23 cellular contexts compared by ENCODE assay signal in the genomic region with DNA sequence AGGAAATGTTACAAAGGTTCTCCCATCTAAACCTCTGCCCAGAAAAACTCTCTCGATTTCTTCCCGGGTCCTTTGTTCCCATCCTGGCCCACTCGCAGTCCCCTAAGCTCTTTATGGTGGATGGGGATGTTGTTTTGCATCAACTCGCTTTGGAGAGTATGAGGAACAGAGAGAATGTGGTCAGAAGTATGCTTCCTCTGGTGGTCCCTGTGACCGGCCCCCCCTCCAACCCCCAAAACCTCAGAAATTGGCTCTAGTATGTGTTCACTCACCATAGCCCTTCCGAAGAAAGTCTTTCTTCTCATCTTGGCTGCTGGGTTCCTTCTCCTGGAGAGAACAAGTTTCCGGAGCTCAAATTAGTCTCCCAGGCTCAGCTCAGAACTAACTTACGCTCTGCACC. TPM values are rescaled to one million over a fixed set of nuclear protein-coding genes. Genes with fewer than 3 reads are reported as not detected.
A peak's percentile ranks its signal among the peaks of the same experiment; 100 is the strongest.
DNase-seq lines count a peak whose midpoint lies in the region; ATAC-seq and TF ChIP-seq lines count a peak whose summit lies in the region.
"Had no signal": no experiment of that assay in that cellular context is flagged by ENCODE, and none has a peak within 500 bp of the region (broad histone marks: within the 10 kb centered on the region; RNA-seq: fewer than 3 reads in every experiment).

No MANE protein-coding gene starts in this region.

- H3K4me1 Mint-ChIP-seq in activated naive CD8-positive, alpha-beta T cell treated with anti-CD3 and anti-CD28 coated beads for 36 hours = peaks cover 24% of the 10 kb centered on the region
- H3K4me1 Mint-ChIP-seq: activated naive CD4-positive, alpha-beta T cell treated with anti-CD3 and anti-CD28 coated beads, Interleukin-2, amount 50 U/mL, for 24 hours; CD4-positive, CD25-positive, alpha-beta regulatory T cell; endodermal cell had no signal

- no TSS peak for BruUV-seq in IMR-90 (replicated peaks; lab: Mats Ljungman, UMichigan)

- H3K27me3 Mint-ChIP-seq in activated naive CD8-positive, alpha-beta T cell treated with anti-CD3 and anti-CD28 coated beads for 36 hours = no peaks in the 10 kb centered on the region
- H3K27me3 Mint-ChIP-seq: activated naive CD4-positive, alpha-beta T cell treated with anti-CD3 and anti-CD28 coated beads, Interleukin-2, amount 50 U/mL, for 24 hours; CD4-positive, CD25-positive, alpha-beta regulatory T cell had no signal

- no peak overlapping the region for H4K91ac ChIP-seq in IMR-90 (ENCODE audit: insufficient read depth, low read depth, low read length)

- TF ChIP-seq RAD21 in IMR-90 (IDR thresholded peaks at IDR 0.05; ENCODE audit: low read length) = no peak

- TF ChIP-seq CTCF in GM10266 (IDR thresholded peaks at IDR 0.05; ENCODE audit: control insufficient read depth, insufficient read depth, low read depth, missing control alignments) = no peak
- TF ChIP-seq CTCF in IMR-90 (conservative IDR thresholded peaks at IDR 0.05; ENCODE audit: low read depth, low read length) = no peak
- no peak for TF ChIP-seq CTCF in vagina (IDR thresholded peaks at IDR 0.05)

- no peak overlapping the region for H3K18ac ChIP-seq in IMR-90 (ENCODE audit: low read depth, low read length)

- H3K56ac ChIP-seq in IMR-90 (ENCODE audit: extremely low read depth, insufficient read depth, low read length) = no peak overlapping the region

- H2AK9ac ChIP-seq in IMR-90 (replicated peaks; ENCODE audit: low read depth, low read length, poor library complexity) = peak overlapping the region; percentile 63

- no peaks in the 10 kb centered on the region for H3K27me3 ChIP-seq in IMR-90 (ENCODE audit: control insufficient read depth, insufficient read depth, low read length)
- H3K27me3 ChIP-seq in vagina = no peaks in the 10 kb centered on the region

- peak overlapping the region; percentile 54 for H3K4me3 Mint-ChIP-seq in activated naive CD8-positive, alpha-beta T cell treated with anti-CD3 and anti-CD28 coated beads for 36 hours
- H3K4me3 Mint-ChIP-seq: activated naive CD4-positive, alpha-beta T cell treated with anti-CD3 and anti-CD28 coated beads, Interleukin-2, amount 50 U/mL, for 24 hours; activated T-cell treated with anti-CD3 and anti-CD28 coated beads, Interleukin-2, amount 50 U/mL, for 4 hours; endodermal cell; T-helper 2 cell treated with Interferon-gamma antibody and Interleukin-4, amounts not matched to agents 5 μg/mL and 100 μg/mL, for 36 hours; WTC11 had no signal

- ATAC-seq in GM21447 (IDR thresholded peaks at IDR 0.05; ENCODE audit: unreplicated experiment) (peak; percentile 44), IMR-90 (ENCODE audit: low read depth) (no peak), GM18909 (IDR thresholded peaks at IDR 0.05; ENCODE audit: poor library complexity, unreplicated experiment) (no peak)
- ATAC-seq: activated T-cell treated with anti-CD3 and anti-CD28 coated beads, Interleukin-2, amount 50 U/mL, for 4 hours; mucosa of descending colon; Panc1; WTC11 had no signal

- H3K36me3 Mint-ChIP-seq in activated naive CD8-positive, alpha-beta T cell treated with anti-CD3 and anti-CD28 coated beads for 36 hours = peaks cover 9% of the 10 kb centered on the region
- H3K36me3 Mint-ChIP-seq: activated naive CD4-positive, alpha-beta T cell treated with anti-CD3 and anti-CD28 coated beads, Interleukin-2, amount 50 U/mL, for 24 hours; CD4-positive, CD25-positive, alpha-beta regulatory T cell had no signal

- H3K79me1 ChIP-seq in IMR-90 (ENCODE audit: low read depth in 1 of 2, low read length in 2 of 2) = peaks cover 7 to 8% of the 10 kb centered on the region in 2 experiments; a peak in 2 of 4 replicates

- DNase-seq in GM10266 (ENCODE audit: extremely low spot score) = peak; percentile 22
- no peak for DNase-seq in IMR-90
- no peak for DNase-seq in activated naive CD8-positive, alpha-beta T cell treated with anti-CD3 and anti-CD28 coated beads for 36 hours
- no peak for DNase-seq in NCI-H748 (lab: John Stamatoyannopoulos, UW; ENCODE audit: unreplicated experiment)
- DNase-seq in GM19238 (ENCODE audit: insufficient read length, low spot score) = no peak
- no peak for DNase-seq in vagina (ENCODE audit: extremely low spot score in 2 of 2)
- DNase-seq: ACHN; activated T-cell treated with anti-CD3 and anti-CD28 coated beads, Interleukin-2, amount 50 U/mL, for 4 hours; CD4-positive, CD25-positive, alpha-beta regulatory T cell; DMS 273 treated with DMSO at 0.1 percent for 48 hours; endodermal cell; GDM1; HCEC 1CT; left ventricle myocardium inferior; mucosa of descending colon; NCI-H1417 treated with DMSO at 0.1 percent for 48 hours; NCI-H526 had no signal

- H3K9me3 ChIP-seq in IMR-90 (ENCODE audit: control insufficient read depth, insufficient read depth, low read length) = no peaks in the 10 kb centered on the region
- no peaks in the 10 kb centered on the region for H3K9me3 ChIP-seq in vagina
- H3K9me3 ChIP-seq: left ventricle myocardium inferior, mucosa of descending colon had no signal

- no CpG with 5 or more reads among the region's 8 CpGs for WGBS in IMR-90 (ENCODE audit: extremely low coverage in 2 of 2, insufficient read length in 1 of 2), 2 experiments

- POLR2A ChIA-PET in IMR-90 (lab: Charles Lee; ENCODE audit: unreplicated experiment) = no interaction called here

- no peak overlapping the region for H3K14ac ChIP-seq in IMR-90 (replicated peaks; ENCODE audit: low read depth, low read length)

- H4K8ac ChIP-seq in IMR-90 (ENCODE audit: low read depth in 2 of 2, low read length in 2 of 2) = no peak overlapping the region

- no peak overlapping the region for H2AK5ac ChIP-seq in IMR-90 (ENCODE audit: low read depth, low read length)

- no peak overlapping the region for H4K5ac ChIP-seq in IMR-90 (ENCODE audit: low read depth, low read length)

- CTCF ChIA-PET in IMR-90 (lab: Yijun Ruan, JAX) = interaction anchor here (1.2 to 1.5 kb wide), 2 partner anchors 11 to 78 kb away, joined by 3 to 5 read pairs; no protein-coding TSS in a partner anchor

- H3K4ac ChIP-seq in IMR-90 (ENCODE audit: low read depth, low read length) = no peak overlapping the region

- no peak overlapping the region for H2BK120ac ChIP-seq in IMR-90 (ENCODE audit: low read depth, low read length)

- H3K36me3 ChIP-seq in IMR-90 (ENCODE audit: control insufficient read depth, insufficient read depth, low read length) (peaks cover 1% of the 10 kb centered on the region; the same call in 1 of the 2 replicates), vagina (no peaks in the 10 kb centered on the region)

- H2BK15ac ChIP-seq in IMR-90 (ENCODE audit: low read depth, low read length) = no peak overlapping the region

- intact Hi-C loops in IMR-90 (cut with micrococcal nuclease) = no loop called here
- intact Hi-C loops in vagina (cut with DNase I) = no loop called here

- H3K4me1 ChIP-seq in IMR-90 (ENCODE audit: control insufficient read depth, insufficient read depth, low read length) (no peaks in the 10 kb centered on the region), vagina (no peaks in the 10 kb centered on the region)

- H3K23ac ChIP-seq in IMR-90 (ENCODE audit: low read depth, low read length) = no peak overlapping the region

- H2AFZ ChIP-seq in IMR-90 (replicated peaks; ENCODE audit: low read length, poor library complexity) = no peak overlapping the region

- no peak overlapping the region for H3K27ac Mint-ChIP-seq in activated naive CD8-positive, alpha-beta T cell treated with anti-CD3 and anti-CD28 coated beads for 36 hours
- H3K27ac Mint-ChIP-seq: activated naive CD4-positive, alpha-beta T cell treated with anti-CD3 and anti-CD28 coated beads, Interleukin-2, amount 50 U/mL, for 24 hours; CD4-positive, CD25-positive, alpha-beta regulatory T cell; endodermal cell; T-helper 2 cell treated with Interferon-gamma antibody and Interleukin-4, amounts not matched to agents 5 μg/mL and 100 μg/mL, for 36 hours; WTC11 had no signal

- H3K9me3 Mint-ChIP-seq in activated naive CD8-positive, alpha-beta T cell treated with anti-CD3 and anti-CD28 coated beads for 36 hours = no peaks in the 10 kb centered on the region
- H3K9me3 Mint-ChIP-seq: activated naive CD4-positive, alpha-beta T cell treated with anti-CD3 and anti-CD28 coated beads, Interleukin-2, amount 50 U/mL, for 24 hours; activated T-cell treated with anti-CD3 and anti-CD28 coated beads, Interleukin-2, amount 50 U/mL, for 4 hours; CD4-positive, CD25-positive, alpha-beta regulatory T cell; endodermal cell; T-helper 2 cell treated with Interferon-gamma antibody and Interleukin-4, amounts not matched to agents 5 μg/mL and 100 μg/mL, for 36 hours; WTC11 had no signal

- H3K27ac ChIP-seq in IMR-90 (ENCODE audit: insufficient read depth, low read length) = no peak overlapping the region
- no peak overlapping the region for H3K27ac ChIP-seq in vagina
- H3K27ac ChIP-seq: left ventricle myocardium inferior had no signal

- peaks cover 3% of the 10 kb centered on the region; the same call in 1 of the 2 replicates for H3K9me1 ChIP-seq in IMR-90 (ENCODE audit: insufficient read depth, low read length)

- TF ChIP-seq POLR2A in IMR-90 (IDR thresholded peaks at IDR 0.05; ENCODE audit: low read depth, low read length) = no peak
- TF ChIP-seq POLR2A in vagina (IDR thresholded peaks at IDR 0.05) = no peak

- no peak overlapping the region for H2BK5ac ChIP-seq in IMR-90 (ENCODE audit: low read depth, low read length, poor library complexity, severe bottlenecking)

- dilution Hi-C loops in IMR-90 (cut with HindIII; ENCODE audit: low sequenced_read_pairs, unreplicated experiment) = no loop called here

- in situ Hi-C loops in IMR-90 (cut with MboI; ENCODE audit: low sequenced_read_pairs) = no loop called here

- H4K20me1 ChIP-seq in IMR-90 (ENCODE audit: insufficient read depth, low read length) = no peaks in the 10 kb centered on the region

- H2BK20ac ChIP-seq in IMR-90 (ENCODE audit: low read depth, low read length) = no peak overlapping the region

- H3K4me3 ChIP-seq in IMR-90 (ENCODE audit: insufficient read depth, low read depth, low read length) = no peak overlapping the region
- H3K4me3 ChIP-seq in vagina = no peak overlapping the region
- H3K4me3 ChIP-seq: left ventricle myocardium inferior, mucosa of descending colon had no signal

- no peak overlapping the region for H3K9ac ChIP-seq in IMR-90 (ENCODE audit: low read depth, low read length)

- H3K4me2 ChIP-seq in IMR-90 (ENCODE audit: low read depth, low read length) = no peak overlapping the region

TF ChIP-seq in IMR-90, 13 proteins besides CTCF, POLR2A, EP300 and RAD21 (continues in another document):
- TF ChIP-seq MXI1 (IDR thresholded peaks at IDR 0.05; ENCODE audit: borderline replicate concordance, low read depth, low read length) = no peak
- no peak for TF ChIP-seq NFE2L2 (IDR thresholded peaks at IDR 0.05; ENCODE audit: low read depth, low read length)
- TF ChIP-seq CEBPB (IDR thresholded peaks at IDR 0.05; ENCODE audit: low read depth, low read length) = no peak
- no peak for TF ChIP-seq BHLHE40 (IDR thresholded peaks at IDR 0.05; ENCODE audit: low read depth, low read length)
- TF ChIP-seq CHD1 (IDR thresholded peaks at IDR 0.05; ENCODE audit: low read depth, low read length) = no peak
- no peak for TF ChIP-seq FOS (IDR thresholded peaks at IDR 0.05; ENCODE audit: low read depth, low read length)

RNA-seq across cellular contexts. Expression of a gene that starts 54.4 kb away (rescaled TPM):
- total RNA-seq in IMR-90 (2012; rRNA removed) (6.1 and 7.2 TPM in 2 replicates), vagina (4.9 TPM)
- polyA plus RNA-seq in IMR-90 (2012; rRNA removed) = 7.1 and 9.2 TPM in 2 replicates
- 3.9 and 6.4 TPM in 2 replicates for polyA plus RNA-seq in IMR-90 (2012; cell fraction: cytosol; rRNA removed)
- 26.9 and 28.8 TPM in 2 replicates for polyA plus RNA-seq in IMR-90 (2012; cell fraction: nucleus; rRNA removed; ENCODE audit: low replicate concordance)
- total RNA-seq in activated naive CD8-positive, alpha-beta T cell treated with anti-CD3 and anti-CD28 coated beads for 36 hours = 10 to 100 TPM; 20.3 to 20.6 TPM
